7 cellular contexts compared by ENCODE assay signal in genomic region chr9:113088456-113089142, GRCh38. TPM values are rescaled to one million over a fixed set of nuclear protein-coding genes. Genes with fewer than 3 reads are reported as not detected.
A peak's percentile ranks its signal among the peaks of the same experiment; 100 is the strongest.
DNase-seq lines count a peak whose midpoint lies in the region; ATAC-seq and TF ChIP-seq lines count a peak whose summit lies in the region.
"Not testable (repeated sequence)": the region's sequence is repeated elsewhere in the genome, so short reads cannot be mapped to it uniquely, and the experiment has no call there.

No MANE protein-coding gene starts in this region.

- H3K56ac ChIP-seq in mesendoderm (ENCODE audit: low read length) = not testable (repeated sequence)

- H3K9ac ChIP-seq in endodermal cell (ENCODE audit: extremely low read depth, low read length, poor library complexity, severe bottlenecking); mesendoderm (ENCODE audit: low read length): not testable (repeated sequence)

- not testable (repeated sequence) for H3K9me3 Mint-ChIP-seq in activated CD4-positive, alpha-beta T cell treated with anti-CD3 and anti-CD28 coated beads for 36 hours (ENCODE audit: low read depth)
- peaks cover 10% of the 10 kb centered on the region for H3K9me3 Mint-ChIP-seq in endodermal cell

- not testable (repeated sequence) for H2BK120ac ChIP-seq in mesendoderm (ENCODE audit: low read depth, low read length)

- not testable (repeated sequence) for H3K4me3 Mint-ChIP-seq in activated CD4-positive, alpha-beta T cell treated with anti-CD3 and anti-CD28 coated beads for 36 hours; endodermal cell

- H3K9me3 ChIP-seq in endodermal cell (ENCODE audit: control insufficient read depth, low read length); upper lobe of right lung: not testable (repeated sequence)

- not testable (repeated sequence) for H3K36me3 ChIP-seq in endodermal cell (ENCODE audit: control insufficient read depth, insufficient read depth, low read length); mesendoderm (ENCODE audit: control insufficient read depth, insufficient read depth, low read length); upper lobe of right lung

- H3K27me3 ChIP-seq in endodermal cell (ENCODE audit: control insufficient read depth, insufficient read depth, low read length, poor library complexity, severe bottlenecking) = not testable (repeated sequence)
- H3K27me3 ChIP-seq in mesendoderm (ENCODE audit: insufficient read depth, low read length, poor library complexity) (peaks cover 16% of the 10 kb centered on the region), upper lobe of right lung (peaks cover 37% of the 10 kb centered on the region)

- H3K23ac ChIP-seq in mesendoderm (ENCODE audit: low read length) = not testable (repeated sequence)

- H3K27ac Mint-ChIP-seq in activated CD4-positive, alpha-beta T cell treated with anti-CD3 and anti-CD28 coated beads for 36 hours; endodermal cell: not testable (repeated sequence)

- not testable (repeated sequence) for H3K4me1 ChIP-seq in endodermal cell (ENCODE audit: control insufficient read depth, insufficient read depth, low read length); mesendoderm (ENCODE audit: control insufficient read depth, low read depth, low read length); upper lobe of right lung

- not testable (repeated sequence) for H3K4me1 Mint-ChIP-seq in activated CD4-positive, alpha-beta T cell treated with anti-CD3 and anti-CD28 coated beads for 36 hours; endodermal cell

- not testable (repeated sequence) for H2BK15ac ChIP-seq in mesendoderm (replicated peaks; ENCODE audit: low read depth)

- H2AK5ac ChIP-seq in mesendoderm (ENCODE audit: low read length) = not testable (repeated sequence)

- WGBS in endodermal cell (ENCODE audit: insufficient coverage in 1 of 2, insufficient read length in 1 of 2), 2 experiments = 88% methylated on average over 12 of the region's 30 CpGs; no CpG with 5 or more reads in 1 of the 2 experiments
- WGBS in mesendoderm (ENCODE audit: extremely low coverage, insufficient coverage, low lambda C conversion rate) = no CpG with 5 or more reads among the region's 30 CpGs

- H3K18ac ChIP-seq in mesendoderm (ENCODE audit: low read length) = not testable (repeated sequence)

- H4K5ac ChIP-seq in mesendoderm (ENCODE audit: low read length) = not testable (repeated sequence)

- not testable (repeated sequence) for H4K8ac ChIP-seq in mesendoderm (ENCODE audit: low read depth, low read length)

- CTCF ChIA-PET in activated CD4-positive, alpha-beta T cell treated with anti-CD3 and anti-CD28 coated beads for 36 hours (lab: Charles Lee) = not testable (repeated sequence)

- H3K4me2 ChIP-seq in mesendoderm (ENCODE audit: low read length) = not testable (repeated sequence)

- ATAC-seq in activated CD4-positive, alpha-beta T cell treated with anti-CD3 and anti-CD28 coated beads for 36 hours; upper lobe of right lung: not testable (repeated sequence)

- peaks cover 24% of the 10 kb centered on the region for H3K27me3 Mint-ChIP-seq in activated CD4-positive, alpha-beta T cell treated with anti-CD3 and anti-CD28 coated beads for 36 hours
- peaks cover 29% of the 10 kb centered on the region for H3K27me3 Mint-ChIP-seq in endodermal cell (ENCODE audit: insufficient read depth)

- intact Hi-C loops in activated CD4-positive, alpha-beta T cell treated with anti-CD3 and anti-CD28 coated beads for 36 hours (cut with DNase I, micrococcal nuclease); upper lobe of right lung (cut with DNase I): not testable (repeated sequence)

- H3K4ac ChIP-seq in mesendoderm (ENCODE audit: low read depth, low read length) = not testable (repeated sequence)

- TF ChIP-seq CTCF in endodermal cell (conservative IDR thresholded peaks at IDR 0.05); upper lobe of right lung (IDR thresholded peaks at IDR 0.05): not testable (repeated sequence)

- POLR2A ChIA-PET in activated CD4-positive, alpha-beta T cell treated with anti-CD3 and anti-CD28 coated beads for 36 hours (lab: Charles Lee) = not testable (repeated sequence)

- H3K79me2 ChIP-seq in mesendoderm (ENCODE audit: control insufficient read depth, insufficient read depth, low read length) = not testable (repeated sequence)

- H3K27ac ChIP-seq in endodermal cell (ENCODE audit: low read depth, low read length); mesendoderm (ENCODE audit: low read depth, low read length); upper lobe of right lung: not testable (repeated sequence)

- not testable (repeated sequence) for H3K79me1 ChIP-seq in mesendoderm (ENCODE audit: low read length)

- DNase-seq in DMS153 treated with DMSO at 0.1 percent for 48 hours (lab: John Stamatoyannopoulos, UW; ENCODE audit: unreplicated experiment) = peak; percentile 33
- DNase-seq in NCI-H146 (lab: John Stamatoyannopoulos, UW) = peak; percentile 55
- DNase-seq in NCI-H69 (lab: John Stamatoyannopoulos, UW) = peak; percentile 26
- DNase-seq in activated CD4-positive, alpha-beta T cell treated with anti-CD3 and anti-CD28 coated beads for 36 hours = peak; percentile 10
- DNase-seq in endodermal cell = peak; percentile 55
- DNase-seq in mesendoderm = peak; percentile 56
- DNase-seq in upper lobe of right lung = peak; percentile 57

- H2BK5ac ChIP-seq in mesendoderm (ENCODE audit: low read length) = not testable (repeated sequence)

- not testable (repeated sequence) for H3K36me3 Mint-ChIP-seq in activated CD4-positive, alpha-beta T cell treated with anti-CD3 and anti-CD28 coated beads for 36 hours (ENCODE audit: low read depth); endodermal cell (ENCODE audit: low read depth)

- not testable (repeated sequence) for H3K4me3 ChIP-seq in endodermal cell (ENCODE audit: low read length); mesendoderm (ENCODE audit: low read length); upper lobe of right lung

RNA-seq across cellular contexts. Expression of gene ZFP37, which starts 32.1 kb away (rescaled TPM):
- total RNA-seq in activated CD4-positive, alpha-beta T cell treated with anti-CD3 and anti-CD28 coated beads for 36 hours = 1 to 10 TPM; 1.0 to 1.5 TPM
- total RNA-seq in endodermal cell (1 to 10 TPM; 4.2 to 4.7 TPM), upper lobe of right lung (2.4 TPM)
- polyA plus RNA-seq in endodermal cell (2013, experiment 1 of 2) = 8.6 TPM
- 9.1 TPM for polyA plus RNA-seq in endodermal cell (2013, experiment 2 of 2)
- 2.4 TPM for polyA plus RNA-seq in mesendoderm (2013, experiment 1 of 2)
- 2.3 TPM for polyA plus RNA-seq in mesendoderm (2013, experiment 2 of 2)
